20 cellular contexts compared by ENCODE assay signal in genomic region chrX:110448459-110448858, GRCh38.
"Had no signal": no experiment of that assay in that cellular context is flagged by ENCODE, and none has a peak within 500 bp of the region (broad histone marks: within the 10 kb centered on the region; RNA-seq: fewer than 3 reads in every experiment).

No MANE protein-coding gene starts in this region.

- H3K27ac Mint-ChIP-seq: naive B cell; stimulated activated naive B cell treated with anti-CD40 and anti-IgM and Interleukin-4, amounts not matched to agents 10 μg/mL and 1 μg/mL and 100 μg/mL, for 72 hours; stimulated activated naive CD8-positive, alpha-beta T cell treated with anti-CD3 and anti-CD28 coated beads, Interleukin-15, amount 100 ng/mL, for 72 hours had no signal

- H3K9me3 ChIP-seq: right atrium auricular region, sigmoid colon, testis, tibial nerve, upper lobe of right lung, vagina had no signal

- ATAC-seq: left colon; stimulated activated naive B cell treated with anti-CD40 and anti-IgM and Interleukin-4, amounts not matched to agents 10 μg/mL and 1 μg/mL and 100 μg/mL, for 72 hours; stimulated activated naive CD8-positive, alpha-beta T cell treated with anti-CD3 and anti-CD28 coated beads, Interleukin-15, amount 100 ng/mL, for 72 hours; upper lobe of right lung had no signal

- DNase-seq: effector CD4-positive, alpha-beta T cell; foreskin melanocyte; head of caudate nucleus; left colon; mesendoderm; naive B cell; posterior cingulate gyrus; sigmoid colon; stimulated activated CD4-positive, alpha-beta T cell treated with anti-CD3 and anti-CD28 coated beads, Interleukin-2, amount 100 ng/mL, for 24 hours; stimulated activated CD4-positive, alpha-beta T cell treated with anti-CD3 and anti-CD28 coated beads, Interleukin-4, amount 100 ng/mL, for 4 hours; stimulated activated naive B cell treated with anti-CD40 and anti-IgM and Interleukin-4, amounts not matched to agents 10 μg/mL and 1 μg/mL and 100 μg/mL, for 72 hours; stimulated activated naive CD8-positive, alpha-beta T cell treated with anti-CD3 and anti-CD28 coated beads, Interleukin-15, amount 100 ng/mL, for 72 hours; testis; upper lobe of right lung had no signal

- H3K4me1 ChIP-seq: right atrium auricular region, sigmoid colon, testis, tibial nerve, upper lobe of right lung, vagina had no signal

- H3K36me3 Mint-ChIP-seq: naive B cell; stimulated activated naive B cell treated with anti-CD40 and anti-IgM and Interleukin-4, amounts not matched to agents 10 μg/mL and 1 μg/mL and 100 μg/mL, for 72 hours had no signal

- H3K4me3 Mint-ChIP-seq: naive B cell; neural crest cell; stimulated activated naive B cell treated with anti-CD40 and anti-IgM and Interleukin-4, amounts not matched to agents 10 μg/mL and 1 μg/mL and 100 μg/mL, for 72 hours; stimulated activated naive CD8-positive, alpha-beta T cell treated with anti-CD3 and anti-CD28 coated beads, Interleukin-15, amount 100 ng/mL, for 72 hours had no signal

- H3K27ac ChIP-seq: hepatocyte, right atrium auricular region, sigmoid colon, skin epidermis, testis, tibial nerve, upper lobe of right lung, vagina had no signal

- H3K4me1 Mint-ChIP-seq: naive B cell; stimulated activated naive B cell treated with anti-CD40 and anti-IgM and Interleukin-4, amounts not matched to agents 10 μg/mL and 1 μg/mL and 100 μg/mL, for 72 hours; stimulated activated naive CD8-positive, alpha-beta T cell treated with anti-CD3 and anti-CD28 coated beads, Interleukin-15, amount 100 ng/mL, for 72 hours had no signal

- H3K4me3 ChIP-seq: hepatocyte, right atrium auricular region, sigmoid colon, skin epidermis, testis, tibial nerve, upper lobe of right lung, vagina had no signal

- H3K9me3 Mint-ChIP-seq: naive B cell; neural crest cell; stimulated activated naive B cell treated with anti-CD40 and anti-IgM and Interleukin-4, amounts not matched to agents 10 μg/mL and 1 μg/mL and 100 μg/mL, for 72 hours; stimulated activated naive CD8-positive, alpha-beta T cell treated with anti-CD3 and anti-CD28 coated beads, Interleukin-15, amount 100 ng/mL, for 72 hours had no signal

- H3K36me3 ChIP-seq: right atrium auricular region, sigmoid colon, tibial nerve, upper lobe of right lung, vagina had no signal

- H3K27me3 ChIP-seq: hepatocyte, right atrium auricular region, sigmoid colon, testis, upper lobe of right lung, vagina had no signal
